ENCODE assay signal across 26 cellular contexts in the genomic region with DNA sequence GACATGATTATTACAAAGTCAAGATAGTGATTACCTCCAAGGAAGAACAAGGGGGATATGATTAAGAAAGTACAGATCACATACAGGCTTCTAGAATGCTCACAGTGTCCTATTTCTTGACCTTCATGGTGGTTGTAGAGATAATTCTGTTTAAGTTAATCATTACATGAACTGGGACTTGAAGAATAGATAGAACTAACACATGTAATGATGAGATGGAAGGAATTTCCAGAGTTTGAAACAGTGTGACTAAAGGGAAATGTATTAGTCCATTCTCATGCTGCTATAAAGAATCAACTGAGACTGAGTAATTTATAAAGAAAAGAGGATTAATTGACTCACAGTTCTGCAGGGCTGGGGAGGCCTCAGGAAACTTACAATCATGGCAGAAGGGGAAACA.
DNase-seq lines count a peak whose midpoint lies in the region; ATAC-seq, FAIRE-seq and TF ChIP-seq lines count a peak whose summit lies in the region.
"Had no signal": no experiment of that assay in that cellular context is flagged by ENCODE, and none has a peak within 500 bp of the region (broad histone marks: within the 10 kb centered on the region; RNA-seq: fewer than 3 reads in every experiment).

No MANE protein-coding gene starts in this region.

- H4K20me1 ChIP-seq in hepatocyte (ENCODE audit: insufficient read depth, poor library complexity, severe bottlenecking), result no peaks in the 10 kb centered on the region

- no peaks in the 10 kb centered on the region for H3K36me3 ChIP-seq in hepatocyte (replicated peaks; ENCODE audit: insufficient read depth, low read depth)
- no peaks in the 10 kb centered on the region for H3K36me3 ChIP-seq in HAP-1 (replicated peaks)
- H3K36me3 ChIP-seq: SJSA1 had no signal

- no peak overlapping the region for H2AFZ ChIP-seq in hepatocyte
- H2AFZ ChIP-seq: GM23338 had no signal

- in situ Hi-C loops in Caki2 (cut with HindIII; ENCODE audit: low pct_unique_long_range_greater_than_20kb, low sequenced_read_pairs), result no loop called here
- in situ Hi-C loops in HAP-1 (cut with MboI; ENCODE audit: low sequenced_read_pairs), result no loop called here

- H3K4me1 ChIP-seq in hepatocyte (ENCODE audit: insufficient read depth), result peaks cover 16% of the 10 kb centered on the region
- no peaks in the 10 kb centered on the region for H3K4me1 ChIP-seq in HAP-1
- H3K4me1 ChIP-seq: SJSA1 had no signal

- H3K4me3 ChIP-seq in hepatocyte, result no peak overlapping the region
- no peak overlapping the region for H3K4me3 ChIP-seq in HAP-1
- H3K4me3 ChIP-seq: GM23338, SJSA1 had no signal

- peak; percentile 40 for DNase-seq in Caki2 (ENCODE audit: low read depth)
- peak; percentile 75 for DNase-seq in RCC 7860 (ENCODE audit: low spot score)
- no peak for DNase-seq in hepatocyte (ENCODE audit: low spot score)
- DNase-seq in superior temporal gyrus (ENCODE audit: extremely low spot score), result no peak
- DNase-seq in HAP-1 (ENCODE audit: low spot score in 2 of 2), result no peak
- DNase-seq: AML-193; C1 segment of cervical spinal cord; Calu3; CD8-positive, alpha-beta T cell; DMS153; HCEC 1CT; Karpas-422; MV-4-11; NCI-H1105 treated with DMSO at 0.1 percent for 48 hours; NCI-H1694; NCI-H2081; NCI-H2171; NCI-H526 had no signal

- peak overlapping the region; percentile 73 for H3K27ac ChIP-seq in hepatocyte
- H3K27ac ChIP-seq: SJSA1 had no signal

- H3K9me3 Mint-ChIP-seq in nephron, result peaks cover 5% of the 10 kb centered on the region
- H3K9me3 Mint-ChIP-seq: GM23338 had no signal

- ATAC-seq in GM21825 (IDR thresholded peaks at IDR 0.05; ENCODE audit: unreplicated experiment), result no peak
- ATAC-seq: CD8-positive, alpha-beta T cell; GM23338; Right ventricle myocardium inferior had no signal

- no peaks in the 10 kb centered on the region for H3K79me2 ChIP-seq in hepatocyte

- no peak overlapping the region for H3K4me2 ChIP-seq in hepatocyte
- H3K4me2 ChIP-seq: GM23338 had no signal

- no peaks in the 10 kb centered on the region for H3K27me3 Mint-ChIP-seq in nephron (ENCODE audit: low read depth)
- H3K27me3 Mint-ChIP-seq: IgD-negative memory B cell had no signal

- H3K9me2 ChIP-seq in hepatocyte (replicated peaks; ENCODE audit: insufficient read depth), result no peaks in the 10 kb centered on the region

- TF ChIP-seq CTCF in hepatocyte (IDR thresholded peaks at IDR 0.05; ENCODE audit: poor library complexity) (no peak), nephron (IDR thresholded peaks at IDR 0.05; ENCODE audit: unreplicated experiment in 3 of 3) (no peak)

- H3K9me3 ChIP-seq in hepatocyte (ENCODE audit: low read depth) (no peaks in the 10 kb centered on the region), HAP-1 (no peaks in the 10 kb centered on the region)
- H3K9me3 ChIP-seq: SJSA1 had no signal

- peaks cover 5% of the 10 kb centered on the region for H3K36me3 Mint-ChIP-seq in nephron (ENCODE audit: low read depth)
- H3K36me3 Mint-ChIP-seq: CD8-positive, alpha-beta T cell; IgD-negative memory B cell had no signal

- H3K4me3 Mint-ChIP-seq in nephron, result no peak overlapping the region
- H3K4me3 Mint-ChIP-seq: CD8-positive, alpha-beta T cell; GM23338; IgD-negative memory B cell had no signal

- H3K27me3 ChIP-seq in hepatocyte, result no peaks in the 10 kb centered on the region
- H3K27me3 ChIP-seq in HAP-1 (ENCODE audit: low read depth), result no peaks in the 10 kb centered on the region
- H3K27me3 ChIP-seq: SJSA1 had no signal

- FAIRE-seq in RCC 7860 (lab: Jason Lieb, UNC), result peak; percentile 76
- FAIRE-seq: GM19239, HTR-8/SVneo had no signal

- H3K4me1 Mint-ChIP-seq in nephron, result peaks cover 5% of the 10 kb centered on the region
- H3K4me1 Mint-ChIP-seq: GM23338, IgD-negative memory B cell had no signal

- H3K27ac Mint-ChIP-seq in nephron, result peak overlapping the region in 2 of 3 experiments; percentile 66 to 70
- H3K27ac Mint-ChIP-seq: CD8-positive, alpha-beta T cell; GM23338; IgD-negative memory B cell had no signal

Comparison
In these comparisons a context has a peak if more than half of its experiments do, and no peak if none do; other contexts are left out.
1. DNase-seq: peak in Caki2 (single experiment) and RCC 7860 (single experiment); none in hepatocyte (single experiment), superior temporal gyrus (single experiment) and HAP-1 (0 of 2).